In the genomic region with DNA sequence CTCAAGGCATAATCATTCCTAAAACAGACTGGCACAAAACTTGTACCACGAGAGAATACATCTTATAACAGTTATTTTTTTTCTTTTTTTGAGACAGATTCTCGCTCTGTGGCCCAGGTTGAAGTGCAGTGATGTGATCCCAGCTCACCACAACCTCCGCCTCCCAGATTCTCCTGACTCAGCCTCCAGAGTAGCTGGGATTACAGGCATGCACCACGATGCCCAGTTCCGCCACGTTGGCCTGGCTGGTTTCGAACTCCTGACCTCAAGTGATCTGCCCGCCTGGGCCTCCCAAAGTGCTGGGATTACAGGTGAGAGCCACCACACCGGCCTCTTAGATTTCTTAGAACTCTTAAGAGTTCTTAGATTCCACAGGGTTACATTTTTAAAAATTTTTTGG, we compare ENCODE assay signal across 13 cellular contexts. TPM values are rescaled to one million over a fixed set of nuclear protein-coding genes. Genes with fewer than 3 reads are reported as not detected.
DNase-seq lines count a peak whose midpoint lies in the region; ATAC-seq and TF ChIP-seq lines count a peak whose summit lies in the region.
"Had no signal": no experiment of that assay in that cellular context is flagged by ENCODE, and none has a peak within 500 bp of the region (broad histone marks: within the 10 kb centered on the region; RNA-seq: fewer than 3 reads in every experiment).

No MANE protein-coding gene starts in this region.

- no peak for TF ChIP-seq EP300 in SK-N-SH (IDR thresholded peaks at IDR 0.05; ENCODE audit: borderline replicate concordance in 1 of 2, low read depth in 1 of 2, low read length in 1 of 2)

- H2AFZ ChIP-seq in SK-N-SH (ENCODE audit: low read depth), result no peak overlapping the region
- no peak overlapping the region for H2AFZ ChIP-seq in osteoblast (ENCODE audit: low read length)

- TF ChIP-seq CTCF in SK-N-SH (IDR thresholded peaks at IDR 0.05) (no peak), NB4 (IDR thresholded peaks at IDR 0.05; ENCODE audit: low read depth, low read length) (no peak), chondrocyte (IDR thresholded peaks at IDR 0.05) (no peak), osteoblast (IDR thresholded peaks at IDR 0.05; ENCODE audit: extremely low read depth, low read depth, low read length) (no peak)

- POLR2A ChIA-PET in SK-N-SH (lab: Yijun Ruan, JAX), result interaction anchor here (1.6 kb wide), 1 partner anchor 141 kb away, joined by 5 read pairs; no protein-coding TSS in a partner anchor

- H3K27ac Mint-ChIP-seq in chondrocyte (ENCODE audit: unreplicated experiment), result peak overlapping the region; percentile 73

- H3K27me3 Mint-ChIP-seq in chondrocyte (ENCODE audit: low read depth), result no peaks in the 10 kb centered on the region

- no peaks in the 10 kb centered on the region for H3K9me3 Mint-ChIP-seq in chondrocyte (ENCODE audit: low read depth)

- peaks cover 28% of the 10 kb centered on the region for H3F3A ChIP-seq in SK-N-SH (replicated peaks; ENCODE audit: insufficient read depth)

- whole genome bisulfite sequencing in SK-N-SH (ENCODE audit: low lambda C conversion rate), result 92% methylated on average over 9 of the region's 9 CpGs

- peak overlapping the region; percentile 28 for H3K4me3 Mint-ChIP-seq in chondrocyte (ENCODE audit: unreplicated experiment)

- H3K4me1 Mint-ChIP-seq in chondrocyte (ENCODE audit: low read depth), result peaks cover 58% of the 10 kb centered on the region

- ATAC-seq in SK-N-SH treated with all-trans-retinoic acid at 6 μM for 48 hours, result no peak
- ATAC-seq in HG03565 (IDR thresholded peaks at IDR 0.05; ENCODE audit: unreplicated experiment), result no peak
- ATAC-seq: heart left ventricle had no signal

- CTCF ChIA-PET in SK-N-SH (lab: Yijun Ruan, JAX), result interaction anchor here (0.9 to 3.8 kb wide), 12 partner anchors 11 to 337 kb away, joined by 3 to 43 read pairs (median 13); no protein-coding TSS in a partner anchor

- peaks cover 19 to 20% of the 10 kb centered on the region in 2 experiments; a peak in 3 of 4 replicates for H3K4me1 ChIP-seq in SK-N-SH (ENCODE audit: control insufficient read depth in 1 of 2, insufficient read depth in 2 of 2, low read depth in 1 of 2, low read length in 1 of 2)
- H3K4me1 ChIP-seq in osteoblast (ENCODE audit: insufficient read depth, low read length), result peaks cover 33% of the 10 kb centered on the region

- peak overlapping the region; percentile 12; the same call in 1 of the 2 replicates for H3K9ac ChIP-seq in SK-N-SH

- H4K20me1 ChIP-seq in SK-N-SH (ENCODE audit: insufficient read depth) (peaks cover 75% of the 10 kb centered on the region), osteoblast (ENCODE audit: insufficient read depth, low read length) (peaks cover 75% of the 10 kb centered on the region)

- no peak for TF ChIP-seq RAD21 in SK-N-SH (IDR thresholded peaks at IDR 0.05; ENCODE audit: low read length)

- no peaks in the 10 kb centered on the region for H3K9me3 ChIP-seq in SK-N-SH
- H3K9me3 ChIP-seq in osteoblast (ENCODE audit: low read depth, low read length), result no peaks in the 10 kb centered on the region
- H3K9me3 ChIP-seq: heart left ventricle had no signal

- H3K27ac ChIP-seq in SK-N-SH (ENCODE audit: low read depth in 2 of 2, low read length in 1 of 2) (no peak overlapping the region), osteoblast (ENCODE audit: low read depth, low read length) (no peak overlapping the region)
- H3K27ac ChIP-seq: 22Rv1 had no signal

- no peaks in the 10 kb centered on the region for H3K9me2 ChIP-seq in SK-N-SH

- DNase-seq in SK-N-SH, result no peak
- DNase-seq in NB4 (ENCODE audit: low read depth), result no peak
- DNase-seq in chondrocyte (ENCODE audit: low spot score), result no peak
- no peak for DNase-seq in osteoblast (ENCODE audit: insufficient read length, low spot score, missing footprints)
- DNase-seq in NCI-H774 (lab: John Stamatoyannopoulos, UW), result no peak
- no peak for DNase-seq in stimulated activated naive CD4-positive, alpha-beta T cell treated with Interleukin-2 at 50 U/mL for 16 hours (lab: John Stamatoyannopoulos, UW)
- DNase-seq: heart left ventricle, NCI-H2171 treated with DMSO at 0.1 percent for 48 hours had no signal

- H3K27me3 ChIP-seq in SK-N-SH (ENCODE audit: insufficient read depth), result no peaks in the 10 kb centered on the region
- H3K27me3 ChIP-seq in osteoblast (ENCODE audit: insufficient read depth, low read length), result no peaks in the 10 kb centered on the region
- H3K27me3 ChIP-seq: heart left ventricle had no signal

- peaks cover 25% of the 10 kb centered on the region for H3K36me3 Mint-ChIP-seq in chondrocyte (ENCODE audit: low read depth)

- H3K4me3 ChIP-seq in SK-N-SH (ENCODE audit: low read depth in 2 of 2, low read length in 1 of 2) (no peak overlapping the region), NB4 (ENCODE audit: low read depth, low read length) (peak overlapping the region; percentile 84), osteoblast (ENCODE audit: insufficient read depth, low read length) (no peak overlapping the region)

- H3K36me3 ChIP-seq in SK-N-SH (replicated peaks in 1 of 2; ENCODE audit: control insufficient read depth in 1 of 2, insufficient read depth in 2 of 2, low read length in 1 of 2), result peaks cover 23 to 67% of the 10 kb centered on the region in 2 experiments
- H3K36me3 ChIP-seq in osteoblast (ENCODE audit: insufficient read depth, low read length), result peaks cover 45% of the 10 kb centered on the region

- H3K79me2 ChIP-seq in SK-N-SH (ENCODE audit: insufficient read depth) (peaks cover 89% of the 10 kb centered on the region), osteoblast (ENCODE audit: insufficient read depth, low read length) (peaks cover 87% of the 10 kb centered on the region)

- peak overlapping the region; percentile 86; the same call in 1 of the 2 replicates for H3K4me2 ChIP-seq in SK-N-SH
- H3K4me2 ChIP-seq in osteoblast (ENCODE audit: insufficient read depth, low read length), result peak overlapping the region; percentile 6

- no peak for TF ChIP-seq POLR2A in NB4 (IDR thresholded peaks at IDR 0.05; ENCODE audit: extremely low read depth, insufficient read length)

TF ChIP-seq in SK-N-SH, 30 proteins besides CTCF, POLR2A, EP300 and RAD21:
- TF ChIP-seq FOXM1 (IDR thresholded peaks at IDR 0.05; ENCODE audit: low read depth) (no peak), SMC3 (IDR thresholded peaks at IDR 0.05; ENCODE audit: low read depth, low read length) (no peak), FOSL2 (IDR thresholded peaks at IDR 0.05; ENCODE audit: borderline replicate concordance, low read depth) (no peak), ELF1 (IDR thresholded peaks at IDR 0.05) (no peak)

TF ChIP-seq in SK-N-SH treated with all-trans-retinoic acid at 6 μM for 48 hours, 23 proteins besides CTCF, POLR2A, EP300 and RAD21 (continues in another document):
- TF ChIP-seq ZNF70 (CRISPR knock-in tag; IDR thresholded peaks at IDR 0.05) (no peak), RARB (CRISPR knock-in tag; IDR thresholded peaks at IDR 0.05) (no peak), ZC3H10 (CRISPR knock-in tag; IDR thresholded peaks at IDR 0.05) (no peak), ZFP30 (CRISPR knock-in tag; IDR thresholded peaks at IDR 0.05) (no peak), ZNF8 (CRISPR knock-in tag; IDR thresholded peaks at IDR 0.05) (no peak), ARNTL (CRISPR knock-in tag; IDR thresholded peaks at IDR 0.05; ENCODE audit: borderline replicate concordance, low read depth) (no peak), ZNF565 (CRISPR knock-in tag; conservative IDR thresholded peaks at IDR 0.05; ENCODE audit: low read depth) (no peak), PPARA (CRISPR knock-in tag; IDR thresholded peaks at IDR 0.05; ENCODE audit: borderline replicate concordance) (no peak)
- TF ChIP-seq, protein P1, sequence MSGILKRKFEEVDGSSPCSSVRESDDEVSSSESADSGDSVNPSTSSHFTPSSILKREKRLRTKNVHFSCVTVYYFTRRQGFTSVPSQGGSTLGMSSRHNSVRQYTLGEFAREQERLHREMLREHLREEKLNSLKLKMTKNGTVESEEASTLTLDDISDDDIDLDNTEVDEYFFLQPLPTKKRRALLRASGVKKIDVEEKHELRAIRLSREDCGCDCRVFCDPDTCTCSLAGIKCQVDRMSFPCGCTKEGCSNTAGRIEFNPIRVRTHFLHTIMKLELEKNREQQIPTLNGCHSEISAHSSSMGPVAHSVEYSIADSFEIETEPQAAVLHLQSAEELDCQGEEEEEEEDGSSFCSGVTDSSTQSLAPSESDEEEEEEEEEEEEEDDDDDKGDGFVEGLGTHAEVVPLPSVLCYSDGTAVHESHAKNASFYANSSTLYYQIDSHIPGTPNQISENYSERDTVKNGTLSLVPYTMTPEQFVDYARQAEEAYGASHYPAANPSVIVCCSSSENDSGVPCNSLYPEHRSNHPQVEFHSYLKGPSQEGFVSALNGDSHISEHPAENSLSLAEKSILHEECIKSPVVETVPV (CRISPR knock-in tag; IDR thresholded peaks at IDR 0.05), result no peak
- TF ChIP-seq, protein P2, sequence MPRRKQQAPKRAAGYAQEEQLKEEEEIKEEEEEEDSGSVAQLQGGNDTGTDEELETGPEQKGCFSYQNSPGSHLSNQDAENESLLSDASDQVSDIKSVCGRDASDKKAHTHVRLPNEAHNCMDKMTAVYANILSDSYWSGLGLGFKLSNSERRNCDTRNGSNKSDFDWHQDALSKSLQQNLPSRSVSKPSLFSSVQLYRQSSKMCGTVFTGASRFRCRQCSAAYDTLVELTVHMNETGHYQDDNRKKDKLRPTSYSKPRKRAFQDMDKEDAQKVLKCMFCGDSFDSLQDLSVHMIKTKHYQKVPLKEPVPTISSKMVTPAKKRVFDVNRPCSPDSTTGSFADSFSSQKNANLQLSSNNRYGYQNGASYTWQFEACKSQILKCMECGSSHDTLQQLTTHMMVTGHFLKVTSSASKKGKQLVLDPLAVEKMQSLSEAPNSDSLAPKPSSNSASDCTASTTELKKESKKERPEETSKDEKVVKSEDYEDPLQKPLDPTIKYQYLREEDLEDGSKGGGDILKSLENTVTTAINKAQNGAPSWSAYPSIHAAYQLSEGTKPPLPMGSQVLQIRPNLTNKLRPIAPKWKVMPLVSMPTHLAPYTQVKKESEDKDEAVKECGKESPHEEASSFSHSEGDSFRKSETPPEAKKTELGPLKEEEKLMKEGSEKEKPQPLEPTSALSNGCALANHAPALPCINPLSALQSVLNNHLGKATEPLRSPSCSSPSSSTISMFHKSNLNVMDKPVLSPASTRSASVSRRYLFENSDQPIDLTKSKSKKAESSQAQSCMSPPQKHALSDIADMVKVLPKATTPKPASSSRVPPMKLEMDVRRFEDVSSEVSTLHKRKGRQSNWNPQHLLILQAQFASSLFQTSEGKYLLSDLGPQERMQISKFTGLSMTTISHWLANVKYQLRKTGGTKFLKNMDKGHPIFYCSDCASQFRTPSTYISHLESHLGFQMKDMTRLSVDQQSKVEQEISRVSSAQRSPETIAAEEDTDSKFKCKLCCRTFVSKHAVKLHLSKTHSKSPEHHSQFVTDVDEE (CRISPR knock-in tag; IDR thresholded peaks at IDR 0.05), result no peak

RNA-seq across cellular contexts. Expression of a gene that starts 4.1 kb away (rescaled TPM):
- 9.0 and 11.4 TPM in 2 replicates for polyA plus RNA-seq in SK-N-SH (2012; rRNA removed)
- 6.2 and 6.3 TPM in 2 replicates for polyA plus RNA-seq in SK-N-SH (2012; cell fraction: cytosol; rRNA removed)
- polyA plus RNA-seq in SK-N-SH (2012; cell fraction: nucleus; rRNA removed), result 4.1 and 10.9 TPM in 2 replicates
- total RNA-seq in chondrocyte (50.3 to 60.1 TPM (median 53.7 TPM) in 3 replicates), osteoblast (51.6 and 56.8 TPM in 2 replicates)

RNA-seq across cellular contexts. Expression of a gene that starts 43.2 kb away (rescaled TPM):
- not detected in 2 replicates for polyA plus RNA-seq in SK-N-SH (2012; rRNA removed)
- polyA plus RNA-seq in SK-N-SH (2012; cell fraction: cytosol; rRNA removed), result not detected in 2 replicates
- not detected in 2 replicates for polyA plus RNA-seq in SK-N-SH (2012; cell fraction: nucleus; rRNA removed)
- not detected in 3 replicates for total RNA-seq in chondrocyte
- total RNA-seq in osteoblast, result not detected in 2 replicates
- total RNA-seq: heart left ventricle, liver had no signal
- polyA plus RNA-seq: adipose tissue, heart left ventricle, liver had no signal
